Comparison of ENCODE assay signal across 2 cellular contexts in the genomic region with DNA sequence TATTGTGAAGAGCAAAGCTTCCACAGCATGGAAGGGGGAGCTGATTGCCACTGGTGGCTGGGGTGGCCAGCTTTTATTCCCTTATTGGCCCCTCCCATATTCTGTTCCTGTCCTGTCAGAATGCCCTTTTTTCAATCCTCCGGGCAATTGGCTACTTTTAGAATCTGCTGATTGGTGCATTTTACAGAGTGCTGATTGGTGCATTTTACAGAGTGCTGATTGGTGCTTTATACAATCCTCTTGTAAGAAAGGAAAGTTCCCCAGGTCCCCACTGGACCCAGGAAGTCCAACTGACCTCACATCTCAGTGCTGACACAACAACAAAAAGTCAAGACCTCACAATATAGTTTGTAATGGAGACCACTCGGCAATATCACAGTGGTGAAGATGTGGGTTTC.
TF ChIP-seq lines count a peak whose summit lies in the region.

No MANE protein-coding gene starts in this region.

TF ChIP-seq in HepG2, 621 proteins besides CTCF, POLR2A, EP300 and RAD21:
- TF ChIP-seq MAFK (conservative IDR thresholded peaks at IDR 0.05 in 1 of 2, IDR thresholded peaks at IDR 0.05 in 1 of 2; ENCODE audit: low read length in 2 of 2) (peak; percentile 70 to 83), HNF4G (IDR thresholded peaks at IDR 0.05; ENCODE audit: borderline replicate concordance, low read depth, low read length) (no peak), HNF4G (CRISPR knock-in tag; IDR thresholded peaks at IDR 0.05; ENCODE audit: borderline replicate concordance, low read depth) (no peak), MAFF (IDR thresholded peaks at IDR 0.05; ENCODE audit: low read depth, low read length) (peak; percentile 73), KAT8 (CRISPR knock-in tag; IDR thresholded peaks at IDR 0.05) (no peak), ZNF569 (CRISPR knock-in tag; IDR thresholded peaks at IDR 0.05; ENCODE audit: borderline replicate concordance) (no peak), ZNF138 (CRISPR knock-in tag; IDR thresholded peaks at IDR 0.05; ENCODE audit: low read depth) (no peak), MBD4 (IDR thresholded peaks at IDR 0.05; ENCODE audit: borderline replicate concordance, low read length) (no peak), ZNF629 (CRISPR knock-in tag; conservative IDR thresholded peaks at IDR 0.05) (no peak), ZFP37 (CRISPR knock-in tag; IDR thresholded peaks at IDR 0.05; ENCODE audit: borderline replicate concordance) (no peak), XBP1 (CRISPR knock-in tag; IDR thresholded peaks at IDR 0.05) (no peak), MLLT10 (CRISPR knock-in tag; IDR thresholded peaks at IDR 0.05) (no peak), SPEN (CRISPR knock-in tag; IDR thresholded peaks at IDR 0.05; ENCODE audit: low read depth) (no peak), USF2 (IDR thresholded peaks at IDR 0.05; ENCODE audit: low read depth, low read length) (no peak), USF2 (CRISPR knock-in tag; IDR thresholded peaks at IDR 0.05; ENCODE audit: borderline replicate concordance) (no peak)

TF ChIP-seq in H1, 55 proteins besides CTCF, POLR2A, EP300 and RAD21:
- TF ChIP-seq MAX (IDR thresholded peaks at IDR 0.05) (no peak), EZH2 (IDR thresholded peaks at IDR 0.05; ENCODE audit: low read depth, low read length, severe bottlenecking) (no peak), PHF8 (conservative IDR thresholded peaks at IDR 0.05; ENCODE audit: low read depth, low read length) (no peak), TEAD4 (IDR thresholded peaks at IDR 0.05; ENCODE audit: low read depth, low read length) (no peak), JUN (IDR thresholded peaks at IDR 0.05; ENCODE audit: low read depth, low read length) (no peak), FOSL1 (IDR thresholded peaks at IDR 0.05; ENCODE audit: insufficient read depth, low read depth, low read length) (no peak), RNF2 (IDR thresholded peaks at IDR 0.05; ENCODE audit: borderline replicate concordance, low read depth, low read length, missing control alignments, poor library complexity, severe bottlenecking) (no peak), BCL11A (IDR thresholded peaks at IDR 0.05; ENCODE audit: low read depth in 2 of 2, low read length in 2 of 2) (no peak), CBX5 (IDR thresholded peaks at IDR 0.05; ENCODE audit: low read depth, low read length) (no peak), MAFK (IDR thresholded peaks at IDR 0.05; ENCODE audit: low read depth, low read length) (no peak), CHD2 (IDR thresholded peaks at IDR 0.05; ENCODE audit: low read length) (no peak)
TF ChIP-seq in H1: peak in this region for 0.
